In the genomic region with DNA sequence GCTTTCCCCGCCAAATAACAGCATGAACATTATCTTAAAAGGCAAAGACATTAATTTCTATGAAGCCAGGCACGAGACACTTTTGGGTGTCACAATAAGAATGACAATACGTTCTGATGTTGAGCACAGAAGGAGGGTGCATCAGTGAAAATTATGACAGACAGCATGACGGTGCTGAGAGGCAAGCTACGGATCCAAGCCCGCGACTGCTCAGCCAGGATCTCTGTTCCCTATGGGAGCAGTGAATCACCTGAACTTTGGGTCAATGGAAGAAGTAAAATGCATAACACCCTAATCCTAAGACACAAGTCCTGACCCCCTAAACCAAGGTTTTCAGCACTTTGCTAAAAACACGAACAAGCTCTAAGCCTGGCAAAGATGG, we compare ENCODE assay signal across 9 cellular contexts. TPM values are rescaled to one million over a fixed set of nuclear protein-coding genes. Genes with fewer than 3 reads are reported as not detected.
A peak's percentile ranks its signal among the peaks of the same experiment; 100 is the strongest.
DNase-seq lines count a peak whose midpoint lies in the region; ATAC-seq and TF ChIP-seq lines count a peak whose summit lies in the region.
"Had no signal": no experiment of that assay in that cellular context is flagged by ENCODE, and none has a peak within 500 bp of the region (broad histone marks: within the 10 kb centered on the region; RNA-seq: fewer than 3 reads in every experiment).

No MANE protein-coding gene starts in this region.

- in situ Hi-C loops in brain microvascular endothelial cell (cut with HindIII; ENCODE audit: low pct_ligation_motif_present, low sequenced_read_pairs), result no loop called here

- H3K27ac ChIP-seq in right atrium auricular region, result peak overlapping the region; percentile 87 to 90
- peak overlapping the region; percentile 100 for H3K27ac ChIP-seq in brain microvascular endothelial cell
- peak overlapping the region; percentile 25 for H3K27ac ChIP-seq in mesendoderm (ENCODE audit: low read depth, low read length)
- peak overlapping the region; percentile 86 for H3K27ac ChIP-seq in vagina

- intact Hi-C loops in Right ventricle myocardium inferior (cut with DNase I), result loop anchor here (1.0 to 10.0 kb wide), 5 partner anchors 66 to 393 kb away; no protein-coding TSS in a partner anchor
- intact Hi-C loops in vagina (cut with DNase I), result no loop called here

- H2BK15ac ChIP-seq in mesendoderm (replicated peaks; ENCODE audit: low read depth), result no peak overlapping the region

- H4K5ac ChIP-seq in mesendoderm (ENCODE audit: low read length), result no peak overlapping the region

- TF ChIP-seq CTCF in right atrium auricular region (IDR thresholded peaks at IDR 0.05) (no peak), brain microvascular endothelial cell (IDR thresholded peaks at IDR 0.05; ENCODE audit: low read depth, low read length, missing control alignments) (no peak), vagina (IDR thresholded peaks at IDR 0.05) (no peak)

- no peak for ATAC-seq in Right ventricle myocardium inferior

- H3K4me2 ChIP-seq in mesendoderm (ENCODE audit: low read length), result peak overlapping the region; percentile 17

- H4K8ac ChIP-seq in mesendoderm (ENCODE audit: low read depth, low read length), result no peak overlapping the region

- peak overlapping the region; percentile 71 to 80 for H3K4me3 ChIP-seq in right atrium auricular region
- H3K4me3 ChIP-seq in brain microvascular endothelial cell (ENCODE audit: low read depth, low read length), result peak overlapping the region; percentile 93
- peak overlapping the region; percentile 2 for H3K4me3 ChIP-seq in mesendoderm (ENCODE audit: low read length)
- H3K4me3 ChIP-seq in vagina, result peak overlapping the region; percentile 80 to 83

- H3K79me2 ChIP-seq in mesendoderm (ENCODE audit: control insufficient read depth, insufficient read depth, low read length), result peaks cover 18% of the 10 kb centered on the region

- peak overlapping the region; percentile 82 for H3K9ac ChIP-seq in mesendoderm (ENCODE audit: low read length)

- H3K9me3 ChIP-seq in right atrium auricular region (no peaks in the 10 kb centered on the region), vagina (no peaks in the 10 kb centered on the region)

- peak overlapping the region; percentile 81 for H3K56ac ChIP-seq in mesendoderm (ENCODE audit: low read length)

- DNase-seq in right atrium auricular region (ENCODE audit: low spot score), result no peak
- DNase-seq in Right ventricle myocardium inferior (ENCODE audit: missing footprints), result no peak
- no peak for DNase-seq in brain microvascular endothelial cell
- DNase-seq in mesendoderm, result peak; percentile 17
- DNase-seq in vagina (ENCODE audit: extremely low spot score in 2 of 2), result no peak
- DNase-seq in NCI-H510A treated with DMSO at 0.1 percent for 48 hours (lab: John Stamatoyannopoulos, UW), result no peak
- no peak for DNase-seq in D341Med (ENCODE audit: low spot score)
- DNase-seq in NCI-H526 treated with DMSO at 0.1 percent for 48 hours (lab: John Stamatoyannopoulos, UW), result no peak
- DNase-seq: NCI-H774 had no signal

- no peak overlapping the region for H3K23ac ChIP-seq in mesendoderm (ENCODE audit: low read length)

- no peak for TF ChIP-seq POLR2A in vagina (IDR thresholded peaks at IDR 0.05)

- H3K27me3 ChIP-seq in right atrium auricular region (no peaks in the 10 kb centered on the region), brain microvascular endothelial cell (replicated peaks) (no peaks in the 10 kb centered on the region), mesendoderm (ENCODE audit: insufficient read depth, low read length, poor library complexity) (no peaks in the 10 kb centered on the region), vagina (no peaks in the 10 kb centered on the region)

- H2BK120ac ChIP-seq in mesendoderm (ENCODE audit: low read depth, low read length), result no peak overlapping the region

- no CpG with 5 or more reads among the region's 8 CpGs for WGBS in mesendoderm (ENCODE audit: extremely low coverage, insufficient coverage, low lambda C conversion rate)

- peak overlapping the region; percentile 15 for H3K18ac ChIP-seq in mesendoderm (ENCODE audit: low read length)

- no peak overlapping the region for H2AK5ac ChIP-seq in mesendoderm (ENCODE audit: low read length)

- H3K4ac ChIP-seq in mesendoderm (ENCODE audit: low read depth, low read length), result no peak overlapping the region

- H3K4me1 ChIP-seq in right atrium auricular region, result peaks cover 0 to 29% of the 10 kb centered on the region in 2 donors
- H3K4me1 ChIP-seq in mesendoderm (ENCODE audit: control insufficient read depth, low read depth, low read length), result peaks cover 15% of the 10 kb centered on the region
- peaks cover 26% of the 10 kb centered on the region for H3K4me1 ChIP-seq in vagina

- no peaks in the 10 kb centered on the region for H3K36me3 ChIP-seq in right atrium auricular region
- peaks cover 4% of the 10 kb centered on the region for H3K36me3 ChIP-seq in brain microvascular endothelial cell (replicated peaks)
- no peaks in the 10 kb centered on the region for H3K36me3 ChIP-seq in mesendoderm (ENCODE audit: control insufficient read depth, insufficient read depth, low read length)
- H3K36me3 ChIP-seq in vagina, result no peaks in the 10 kb centered on the region

- H3K79me1 ChIP-seq in mesendoderm (ENCODE audit: low read length), result peaks cover 12% of the 10 kb centered on the region

- peak overlapping the region; percentile 3 for H2BK5ac ChIP-seq in mesendoderm (ENCODE audit: low read length)

RNA-seq across cellular contexts. Expression of a gene that starts 1.4 kb away (rescaled TPM):
- total RNA-seq in right atrium auricular region (1 to 10 TPM; 4.4 to 4.7 TPM), Right ventricle myocardium inferior (4.6 TPM), vagina (4.2 TPM)
- polyA plus RNA-seq in mesendoderm (2013, experiment 1 of 2), result 10.0 TPM
- 8.8 TPM for polyA plus RNA-seq in mesendoderm (2013, experiment 2 of 2)

RNA-seq across cellular contexts. Expression of a gene that starts 51.7 kb away (rescaled TPM):
- not detected for total RNA-seq in right atrium auricular region
- not detected for total RNA-seq in Right ventricle myocardium inferior
- not detected for polyA plus RNA-seq in mesendoderm (2013, experiment 1 of 2)
- not detected for polyA plus RNA-seq in mesendoderm (2013, experiment 2 of 2)
- not detected for total RNA-seq in vagina

Comparison
In these comparisons a context has a peak if more than half of its experiments do, and no peak if none do; other contexts are left out.
1. H3K27ac ChIP-seq: peak in every context shown above with its lines; median percentile 100 in brain microvascular endothelial cell; 88 in right atrium auricular region; 86 in vagina; 25 in mesendoderm.
2. H3K4me3 ChIP-seq: peak in every context shown above with its lines; median percentile 93 in brain microvascular endothelial cell; 82 in vagina; 76 in right atrium auricular region; 2 in mesendoderm.